22 cellular contexts compared by ENCODE assay signal in the genomic region with DNA sequence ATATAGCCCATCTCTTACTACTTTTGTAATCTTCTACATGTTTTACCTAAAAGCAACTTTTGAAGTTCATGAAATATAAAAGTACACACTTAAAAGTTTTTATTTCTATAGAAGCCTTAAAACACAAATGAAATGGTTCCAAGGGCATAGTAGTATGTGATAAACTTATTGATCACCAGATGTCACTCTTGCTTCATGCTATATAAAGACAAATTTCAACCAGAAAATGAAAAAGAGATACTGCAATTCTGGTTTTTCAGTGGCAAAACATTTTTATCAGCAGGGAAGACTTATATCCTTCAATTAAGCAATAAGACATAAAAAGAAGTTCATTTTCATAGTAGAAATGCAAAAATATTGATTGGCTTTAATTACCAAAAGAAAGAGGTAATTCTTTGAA.
DNase-seq lines count a peak whose midpoint lies in the region; ATAC-seq and TF ChIP-seq lines count a peak whose summit lies in the region.
"Had no signal": no experiment of that assay in that cellular context is flagged by ENCODE, and none has a peak within 500 bp of the region (broad histone marks: within the 10 kb centered on the region; RNA-seq: fewer than 3 reads in every experiment).

No MANE protein-coding gene starts in this region.

- no peak overlapping the region for H3K4me3 Mint-ChIP-seq in H9
- H3K4me3 Mint-ChIP-seq in stimulated activated memory B cell treated with anti-CD40 and anti-IgM and Interleukin-4, amounts not matched to agents 10 μg/mL and 1 μg/mL and 100 μg/mL, for 72 hours: no peak overlapping the region
- H3K4me3 Mint-ChIP-seq: activated CD4-positive, alpha-beta T cell treated with anti-CD3 and anti-CD28 coated beads, Interleukin-2, amount 10 ng/mL, durations not matched to agents 7 days and 5 days; CD8-positive, alpha-beta T cell had no signal

- DNase-seq in H9: no peak
- DNase-seq in OCI-M1 (lab: John Stamatoyannopoulos, UW): peak; percentile 34
- no peak for DNase-seq in fibroblast of mammary gland (ENCODE audit: low read depth)
- no peak for DNase-seq in coronary artery (ENCODE audit: low spot score)
- no peak for DNase-seq in smooth muscle cell (lab: John Stamatoyannopoulos, UW; ENCODE audit: unreplicated experiment)
- DNase-seq: activated CD4-positive, alpha-beta T cell treated with anti-CD3 and anti-CD28 coated beads, Interleukin-2, amount 10 ng/mL, durations not matched to agents 7 days and 5 days; activated CD8-positive, alpha-beta memory T cell treated with anti-CD3 and anti-CD28 coated beads, Interleukin-2, amount 50 U/mL, for 48 hours; activated effector memory CD4-positive, alpha-beta T cell treated with Interleukin-2 at 50 U/mL for 16 hours; CD8-positive, alpha-beta T cell; DMS79; left lung; midbrain; NCI-H1436; NCI-H69; Peyer's patch; stimulated activated CD4-positive, alpha-beta T cell treated with anti-CD3 and anti-CD28 coated beads, Interleukin-12 subunit alpha, Interleukin-12 subunit beta, amount 100 ng/mL, for 4 hours had no signal

- H3K4me1 ChIP-seq in H9 (ENCODE audit: insufficient read depth, low read length): no peaks in the 10 kb centered on the region
- H3K4me1 ChIP-seq in smooth muscle cell (ENCODE audit: low read depth): no peaks in the 10 kb centered on the region
- H3K4me1 ChIP-seq: left lung, Peyer's patch had no signal

- H2AFZ ChIP-seq in H9 (ENCODE audit: low read length) (no peak overlapping the region), smooth muscle cell (ENCODE audit: low read depth) (no peak overlapping the region)

- no peaks in the 10 kb centered on the region for H3K4me1 Mint-ChIP-seq in H9
- no peaks in the 10 kb centered on the region for H3K4me1 Mint-ChIP-seq in stimulated activated memory B cell treated with anti-CD40 and anti-IgM and Interleukin-4, amounts not matched to agents 10 μg/mL and 1 μg/mL and 100 μg/mL, for 72 hours
- H3K4me1 Mint-ChIP-seq: activated CD4-positive, alpha-beta T cell treated with anti-CD3 and anti-CD28 coated beads, Interleukin-2, amount 10 ng/mL, durations not matched to agents 7 days and 5 days had no signal

- H3K27me3 Mint-ChIP-seq in H9 (ENCODE audit: low read depth): peaks cover 1% of the 10 kb centered on the region; the same call in 1 of the 2 replicates
- H3K27me3 Mint-ChIP-seq in stimulated activated memory B cell treated with anti-CD40 and anti-IgM and Interleukin-4, amounts not matched to agents 10 μg/mL and 1 μg/mL and 100 μg/mL, for 72 hours: no peaks in the 10 kb centered on the region
- H3K27me3 Mint-ChIP-seq: activated CD4-positive, alpha-beta T cell treated with anti-CD3 and anti-CD28 coated beads, Interleukin-2, amount 10 ng/mL, durations not matched to agents 7 days and 5 days had no signal

- no peak overlapping the region for H4K91ac ChIP-seq in H9 (ENCODE audit: insufficient read length, low read depth, low read length)

- H3K9me3 ChIP-seq in H9 (ENCODE audit: control insufficient read depth, low read depth, low read length): no peaks in the 10 kb centered on the region
- no peaks in the 10 kb centered on the region for H3K9me3 ChIP-seq in smooth muscle cell (replicated peaks; ENCODE audit: low read depth)

- TF ChIP-seq CTCF in C4-2B (conservative IDR thresholded peaks at IDR 0.05) (peak; percentile 44), H9 (conservative IDR thresholded peaks at IDR 0.05) (peak; percentile 64), fibroblast of mammary gland (conservative IDR thresholded peaks at IDR 0.05; ENCODE audit: control insufficient read depth, insufficient read depth, low read depth, low read length) (peak; percentile 6), coronary artery (IDR thresholded peaks at IDR 0.05) (no peak), smooth muscle cell (IDR thresholded peaks at IDR 0.05; ENCODE audit: borderline replicate concordance, insufficient read depth, poor library complexity, severe bottlenecking) (no peak)

- no peak overlapping the region for H4K5ac ChIP-seq in H9 (ENCODE audit: insufficient read length, low read depth, low read length)

- H2BK15ac ChIP-seq in H9 (ENCODE audit: low read depth, low read length): no peak overlapping the region

- peaks cover 17 to 31% (median 27%) of the 10 kb centered on the region in 3 experiments for H3K36me3 Mint-ChIP-seq in H9 (ENCODE audit: insufficient read depth in 1 of 3, low read depth in 3 of 3)
- H3K36me3 Mint-ChIP-seq in stimulated activated memory B cell treated with anti-CD40 and anti-IgM and Interleukin-4, amounts not matched to agents 10 μg/mL and 1 μg/mL and 100 μg/mL, for 72 hours: peaks cover 5% of the 10 kb centered on the region
- H3K36me3 Mint-ChIP-seq: CD8-positive, alpha-beta T cell had no signal

- H3K4me3 ChIP-seq in fibroblast of mammary gland (ENCODE audit: control insufficient read depth, low read depth, low read length): no peak overlapping the region
- no peak overlapping the region for H3K4me3 ChIP-seq in coronary artery
- no peak overlapping the region for H3K4me3 ChIP-seq in smooth muscle cell
- H3K4me3 ChIP-seq: left lung, Peyer's patch, SK-N-MC, thoracic aorta had no signal

- H4K20me1 ChIP-seq in H9 (ENCODE audit: control insufficient read depth, insufficient read depth, insufficient read length) (no peaks in the 10 kb centered on the region), smooth muscle cell (ENCODE audit: low read depth) (no peaks in the 10 kb centered on the region)

- H3T11ph ChIP-seq in H9 (ENCODE audit: low read length): no peak overlapping the region

- H2AK5ac ChIP-seq in H9 (ENCODE audit: insufficient read length, low read length): no peak overlapping the region

- H3K79me2 ChIP-seq in H9 (ENCODE audit: insufficient read depth, low read length) (no peaks in the 10 kb centered on the region), smooth muscle cell (ENCODE audit: low read depth) (no peaks in the 10 kb centered on the region)

- no peak overlapping the region for H3K9ac ChIP-seq in H9 (ENCODE audit: extremely low read depth, insufficient read length, low read length)
- H3K9ac ChIP-seq in smooth muscle cell (ENCODE audit: low read depth): no peak overlapping the region

- H3K14ac ChIP-seq in H9 (ENCODE audit: insufficient read depth, low read length): no peak overlapping the region

- H3F3A ChIP-seq in smooth muscle cell (ENCODE audit: low read depth): no peaks in the 10 kb centered on the region

- H3K79me1 ChIP-seq in H9 (ENCODE audit: insufficient read depth, low read depth, low read length, poor library complexity, severe bottlenecking): no peaks in the 10 kb centered on the region

- no peak overlapping the region for H4K8ac ChIP-seq in H9 (replicated peaks; ENCODE audit: insufficient read length, low read depth, low read length)

- no peak overlapping the region for H3K18ac ChIP-seq in H9 (ENCODE audit: insufficient read length, low read depth, low read length)

- H3K56ac ChIP-seq in H9 (ENCODE audit: insufficient read length, low read depth, low read length): no peak overlapping the region

- no peaks in the 10 kb centered on the region for H3K27me3 ChIP-seq in H9 (ENCODE audit: insufficient read depth, low read length)
- no peaks in the 10 kb centered on the region for H3K27me3 ChIP-seq in smooth muscle cell (ENCODE audit: low read depth)
- H3K27me3 ChIP-seq: left lung, Peyer's patch had no signal

- H3K23ac ChIP-seq in H9 (ENCODE audit: insufficient read length, low read depth, low read length): no peak overlapping the region

- H3K27ac Mint-ChIP-seq in H9: no peak overlapping the region
- H3K27ac Mint-ChIP-seq in stimulated activated memory B cell treated with anti-CD40 and anti-IgM and Interleukin-4, amounts not matched to agents 10 μg/mL and 1 μg/mL and 100 μg/mL, for 72 hours: no peak overlapping the region
- H3K27ac Mint-ChIP-seq: activated CD4-positive, alpha-beta T cell treated with anti-CD3 and anti-CD28 coated beads, Interleukin-2, amount 10 ng/mL, durations not matched to agents 7 days and 5 days; CD8-positive, alpha-beta T cell had no signal

- no peak overlapping the region for H2BK5ac ChIP-seq in H9 (ENCODE audit: insufficient read length, low read length)

- peaks cover 32 to 40% of the 10 kb centered on the region in 2 experiments for H3K9me3 Mint-ChIP-seq in H9
- H3K9me3 Mint-ChIP-seq in stimulated activated memory B cell treated with anti-CD40 and anti-IgM and Interleukin-4, amounts not matched to agents 10 μg/mL and 1 μg/mL and 100 μg/mL, for 72 hours: peaks cover 19% of the 10 kb centered on the region

- no peak overlapping the region for H2BK120ac ChIP-seq in H9 (ENCODE audit: low read depth, low read length, poor library complexity, severe bottlenecking)

- no peak overlapping the region for H2BK20ac ChIP-seq in H9 (ENCODE audit: low read depth, low read length, poor library complexity, severe bottlenecking)

- no peak overlapping the region for H3K27ac ChIP-seq in C4-2B
- no peak overlapping the region for H3K27ac ChIP-seq in H9 (ENCODE audit: insufficient read length, low read depth, low read length)
- no peak overlapping the region for H3K27ac ChIP-seq in coronary artery
- no peak overlapping the region for H3K27ac ChIP-seq in smooth muscle cell (ENCODE audit: low read depth)
- H3K27ac ChIP-seq: left lung, Peyer's patch, SK-N-MC, thoracic aorta had no signal

- no peaks in the 10 kb centered on the region for H3K23me2 ChIP-seq in H9 (ENCODE audit: insufficient read length, low read depth, low read length, poor library complexity, severe bottlenecking)

- H3K36me3 ChIP-seq in smooth muscle cell (ENCODE audit: low read depth): no peaks in the 10 kb centered on the region
- H3K36me3 ChIP-seq: left lung, Peyer's patch, thoracic aorta had no signal

- H3K4me2 ChIP-seq in H9 (ENCODE audit: insufficient read depth, insufficient read length, low read length) (no peak overlapping the region), smooth muscle cell (no peak overlapping the region)

- no peak overlapping the region for H3K4ac ChIP-seq in H9 (ENCODE audit: low read depth, low read length)

- ATAC-seq in HG03432 (IDR thresholded peaks at IDR 0.05; ENCODE audit: unreplicated experiment): no peak
- ATAC-seq in stimulated activated memory B cell treated with anti-CD40 and anti-IgM and Interleukin-4, amounts not matched to agents 10 μg/mL and 1 μg/mL and 100 μg/mL, for 72 hours: no peak
- ATAC-seq: CD8-positive, alpha-beta T cell; esophagus mucosa; left lung had no signal

- no peak overlapping the region for H2BK12ac ChIP-seq in H9 (ENCODE audit: insufficient read length, low read depth, low read length)

Comparison
In these comparisons a context has a peak if more than half of its experiments do, and no peak if none do; other contexts are left out.
1. CTCF ChIP-seq: peak in C4-2B (single experiment), H9 (single experiment) and fibroblast of mammary gland (single experiment); none in coronary artery (single experiment) and smooth muscle cell (single experiment).